ENCODE assay signal across 15 cellular contexts in the genomic region with DNA sequence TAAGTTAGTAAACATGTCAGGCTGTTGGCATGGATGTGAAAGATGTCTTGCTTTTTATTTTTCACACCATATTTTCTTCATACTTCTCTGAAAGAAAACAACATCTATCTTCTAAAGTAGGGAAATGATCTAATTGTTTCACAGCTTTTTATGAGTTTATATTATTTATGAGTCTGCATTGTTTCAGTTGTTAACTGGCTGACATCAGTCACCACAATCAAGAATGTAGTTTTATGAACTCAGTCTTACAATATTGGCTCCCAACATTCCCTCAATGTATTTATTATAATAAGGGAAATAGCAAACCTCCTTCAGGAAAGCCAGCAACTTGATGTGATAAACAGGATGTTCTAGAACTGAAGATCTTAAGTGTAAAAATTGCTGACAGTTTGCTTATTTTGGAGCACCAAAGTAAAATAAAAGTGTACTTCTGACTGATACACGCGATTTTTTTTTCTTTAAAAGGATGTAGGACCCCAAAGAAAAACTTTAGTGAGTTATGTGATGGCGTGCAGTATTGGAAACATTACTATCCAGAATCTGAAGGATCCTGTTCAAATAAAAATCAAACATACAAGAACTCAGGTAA.
"Had no signal": no experiment of that assay in that cellular context is flagged by ENCODE, and none has a peak within 500 bp of the region (broad histone marks: within the 10 kb centered on the region; RNA-seq: fewer than 3 reads in every experiment).

No MANE protein-coding gene starts in this region.

- H3K27ac ChIP-seq: breast epithelium, dorsolateral prefrontal cortex, testis, vagina had no signal

- H3K27me3 ChIP-seq: breast epithelium, dorsolateral prefrontal cortex, testis, vagina had no signal

- H3K4me1 ChIP-seq: breast epithelium, vagina had no signal

- DNase-seq: activated CD4-positive, alpha-beta T cell treated with anti-CD3 and anti-CD28 coated beads, Interleukin-2, amount 50 U/mL, for 48 hours; activated CD8-positive, alpha-beta memory T cell treated with anti-CD3 and anti-CD28 coated beads, Interleukin-2, amount 50 U/mL, for 48 hours; activated naive CD4-positive, alpha-beta T cell treated with Interleukin-2 at 50 U/mL for 16 hours; activated naive CD8-positive, alpha-beta T cell treated with anti-CD3 and anti-CD28 coated beads for 36 hours; activated T-cell treated with anti-CD3 and anti-CD28 coated beads, Interleukin-2, amount 50 U/mL, for 4 hours; dorsolateral prefrontal cortex; immature natural killer cell; naive thymus-derived CD4-positive, alpha-beta T cell; occipital lobe; stimulated activated CD4-positive, alpha-beta T cell treated with anti-CD3 and anti-CD28 coated beads, Interleukin-2, amount 100 ng/mL, for 48 hours; stimulated activated naive CD4-positive, alpha-beta T cell; testis had no signal

- H3K9me3 ChIP-seq: breast epithelium, testis, vagina had no signal

- H3K36me3 ChIP-seq: breast epithelium, vagina had no signal

- H3K4me3 ChIP-seq: breast epithelium, dorsolateral prefrontal cortex, lung, testis, vagina had no signal
